ENCODE assay signal across 19 cellular contexts in the genomic region with DNA sequence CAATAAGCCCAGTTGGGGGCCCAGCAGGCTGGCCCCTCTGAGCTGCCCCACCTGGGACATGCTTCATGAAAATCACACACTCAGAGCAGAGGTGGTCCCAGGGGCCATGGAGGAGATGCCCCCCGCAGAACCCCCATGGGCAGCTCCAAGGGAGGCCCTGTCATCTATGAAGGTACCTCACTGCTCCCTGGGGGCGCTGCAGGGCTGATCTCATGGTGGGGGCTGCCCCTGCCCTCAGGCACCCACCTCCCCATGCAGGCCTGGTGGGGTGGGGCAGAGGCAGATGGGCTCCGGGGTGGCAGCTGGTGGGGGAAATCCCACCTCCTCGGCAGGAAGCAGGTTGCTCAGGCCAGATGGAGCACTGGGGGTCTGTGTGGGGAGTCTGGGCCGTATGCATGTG.
DNase-seq lines count a peak whose midpoint lies in the region; ATAC-seq and TF ChIP-seq lines count a peak whose summit lies in the region.
"Had no signal": no experiment of that assay in that cellular context is flagged by ENCODE, and none has a peak within 500 bp of the region (broad histone marks: within the 10 kb centered on the region; RNA-seq: fewer than 3 reads in every experiment).

No MANE protein-coding gene starts in this region.

- peaks cover 2% of the 10 kb centered on the region for H3K27me3 Mint-ChIP-seq in memory B cell
- H3K27me3 Mint-ChIP-seq: activated CD4-positive, alpha-beta memory T cell treated with anti-CD3 and anti-CD28 coated beads, Interleukin-2, amount 10 ng/mL, durations not matched to agents 7 days and 5 days had no signal

- H3K36me3 Mint-ChIP-seq in memory B cell, result no peaks in the 10 kb centered on the region

- H3K4me3 ChIP-seq in DND-41 (ENCODE audit: low read depth in 1 of 2, low read length in 2 of 2) (no peak overlapping the region), OCI-LY3 (ENCODE audit: low read length) (no peak overlapping the region), GM23248 (no peak overlapping the region)
- H3K4me3 ChIP-seq: MG63, ovary, SJSA1, uterus had no signal

- H3K9me3 Mint-ChIP-seq in memory B cell, result no peaks in the 10 kb centered on the region
- H3K9me3 Mint-ChIP-seq: H9 had no signal

- no peaks in the 10 kb centered on the region for H3K79me2 ChIP-seq in DND-41 (ENCODE audit: insufficient read depth, low read length)
- no peaks in the 10 kb centered on the region for H3K79me2 ChIP-seq in OCI-LY3 (ENCODE audit: low read length)
- H3K79me2 ChIP-seq in GM23248 (ENCODE audit: insufficient read depth), result no peaks in the 10 kb centered on the region

- no peak overlapping the region for H3K9ac ChIP-seq in DND-41 (ENCODE audit: low read depth, low read length)
- peak overlapping the region; percentile 32; the same call in 1 of the 2 replicates for H3K9ac ChIP-seq in OCI-LY3 (ENCODE audit: low read length)
- H3K9ac ChIP-seq in GM23248, result no peak overlapping the region

- TF ChIP-seq CTCF in DND-41 (IDR thresholded peaks at IDR 0.05; ENCODE audit: borderline replicate concordance, extremely low read depth, low read length, poor library complexity, severe bottlenecking), result no peak
- TF ChIP-seq CTCF in GM13977 (IDR thresholded peaks at IDR 0.05; ENCODE audit: extremely low read depth, insufficient read depth, missing control alignments), result peak; percentile 49
- TF ChIP-seq CTCF in OCI-LY3 (IDR thresholded peaks at IDR 0.05; ENCODE audit: low read depth, low read length), result peak; percentile 37

- H3K4me1 Mint-ChIP-seq in memory B cell, result peaks cover 14% of the 10 kb centered on the region

- H3F3A ChIP-seq in GM23248 (ENCODE audit: insufficient read depth), result peaks cover 21% of the 10 kb centered on the region

- in situ Hi-C loops in GM13977 (cut with MboI; ENCODE audit: low pct_unique_long_range_greater_than_20kb, low sequenced_read_pairs, unreplicated experiment), result no loop called here
- in situ Hi-C loops in GM23248 (cut with MboI), result no loop called here

- H3K4me3 Mint-ChIP-seq in memory B cell, result no peak overlapping the region
- H3K4me3 Mint-ChIP-seq: activated CD4-positive, alpha-beta memory T cell treated with anti-CD3 and anti-CD28 coated beads, Interleukin-2, amount 10 ng/mL, durations not matched to agents 7 days and 5 days; H9; T-helper 17 cell had no signal

- H3K27ac ChIP-seq in DND-41 (ENCODE audit: low read length) (no peak overlapping the region), OCI-LY3 (ENCODE audit: low read length) (no peak overlapping the region), GM23248 (no peak overlapping the region)
- H3K27ac ChIP-seq: ovary, SJSA1, uterus had no signal

- no peak overlapping the region for H3K27ac Mint-ChIP-seq in memory B cell
- H3K27ac Mint-ChIP-seq: activated CD4-positive, alpha-beta memory T cell treated with anti-CD3 and anti-CD28 coated beads, Interleukin-2, amount 10 ng/mL, durations not matched to agents 7 days and 5 days; T-helper 17 cell had no signal

- no peaks in the 10 kb centered on the region for H3K9me2 ChIP-seq in GM23248 (ENCODE audit: insufficient read depth)

- H3K4me1 ChIP-seq in DND-41 (ENCODE audit: insufficient read depth, low read length) (no peaks in the 10 kb centered on the region), OCI-LY3 (ENCODE audit: low read length) (peaks cover 31% of the 10 kb centered on the region), GM23248 (ENCODE audit: insufficient read depth) (peaks cover 26% of the 10 kb centered on the region)

- ATAC-seq in DND-41 (ENCODE audit: insufficient read depth, low read depth), result peak; percentile 43; the same call in 2 of the 3 replicates
- ATAC-seq in memory B cell (ENCODE audit: low read depth), result peak; percentile 39
- ATAC-seq: T-helper 17 cell had no signal

- H3K4me2 ChIP-seq in DND-41 (ENCODE audit: insufficient read depth, low read length) (no peak overlapping the region), OCI-LY3 (ENCODE audit: low read length) (peak overlapping the region; percentile 42), GM23248 (ENCODE audit: unreplicated experiment) (no peak overlapping the region)

- DNase-seq in DND-41, result no peak
- peak; percentile 68 for DNase-seq in GM13977 (ENCODE audit: low spot score)
- DNase-seq in memory B cell (ENCODE audit: low spot score in 2 of 2), result no peak
- no peak for DNase-seq in NCI-H2107 treated with DMSO at 0.1 percent for 48 hours (lab: John Stamatoyannopoulos, UW; ENCODE audit: unreplicated experiment)
- no peak for DNase-seq in activated T-cell treated with anti-CD3 and anti-CD28 coated beads for 4 hours
- no peak for DNase-seq in GM23248
- no peak for DNase-seq in amygdala (lab: John Stamatoyannopoulos, UW)
- DNase-seq: activated CD4-positive, alpha-beta memory T cell treated with anti-CD3 and anti-CD28 coated beads, Interleukin-2, amount 10 ng/mL, durations not matched to agents 7 days and 5 days; activated T-cell treated with anti-CD3 and anti-CD28 coated beads, Interleukin-2, amount 50 U/mL, for 48 hours; H9; MG63; NCI-H146; NCI-H446; ovary; stimulated activated CD4-positive, alpha-beta T cell treated with anti-CD3 and anti-CD28 coated beads, Interleukin-2, amount 100 ng/mL, for 24 hours; T-helper 17 cell; uterus had no signal

- 98 to 100% methylated on average over 4 to 5 of the region's 5 CpGs for WGBS in GM23248 (ENCODE audit: low coverage in 1 of 2, low lambda C conversion rate in 2 of 2, missing lambda C conversion rate in 2 of 2), 2 experiments

- no peaks in the 10 kb centered on the region for H3K36me3 ChIP-seq in DND-41 (ENCODE audit: insufficient read depth, low read length)
- H3K36me3 ChIP-seq in OCI-LY3 (replicated peaks; ENCODE audit: low read depth, low read length), result no peaks in the 10 kb centered on the region
- no peaks in the 10 kb centered on the region for H3K36me3 ChIP-seq in GM23248 (ENCODE audit: low read depth)
- H3K36me3 ChIP-seq: MG63, ovary, SJSA1, uterus had no signal

- H2AFZ ChIP-seq in DND-41 (ENCODE audit: low read depth, low read length) (no peak overlapping the region), OCI-LY3 (ENCODE audit: low read depth, low read length) (no peak overlapping the region), GM23248 (no peak overlapping the region)

- H4K20me1 ChIP-seq in DND-41 (ENCODE audit: insufficient read depth, low read length), result no peaks in the 10 kb centered on the region
- H4K20me1 ChIP-seq in OCI-LY3 (ENCODE audit: insufficient read depth, low read length), result no peaks in the 10 kb centered on the region
- H4K20me1 ChIP-seq in GM23248 (ENCODE audit: insufficient read depth), result no peaks in the 10 kb centered on the region

- peaks cover 19% of the 10 kb centered on the region for H3K27me3 ChIP-seq in DND-41 (ENCODE audit: insufficient read depth, low read length, poor library complexity)
- no peaks in the 10 kb centered on the region for H3K27me3 ChIP-seq in OCI-LY3 (ENCODE audit: low read depth, low read length)
- H3K27me3 ChIP-seq in GM23248 (replicated peaks; ENCODE audit: insufficient read depth), result no peaks in the 10 kb centered on the region
- H3K27me3 ChIP-seq: MG63, ovary, uterus had no signal

- H3K9me3 ChIP-seq in DND-41 (ENCODE audit: insufficient read depth, low read length, severe bottlenecking) (no peaks in the 10 kb centered on the region), OCI-LY3 (ENCODE audit: insufficient read depth, low read length) (no peaks in the 10 kb centered on the region), GM23248 (ENCODE audit: low read depth) (no peaks in the 10 kb centered on the region)
- H3K9me3 ChIP-seq: MG63, ovary, SJSA1, uterus had no signal
